Comparison of ENCODE assay signal across 14 cellular contexts in the genomic region with DNA sequence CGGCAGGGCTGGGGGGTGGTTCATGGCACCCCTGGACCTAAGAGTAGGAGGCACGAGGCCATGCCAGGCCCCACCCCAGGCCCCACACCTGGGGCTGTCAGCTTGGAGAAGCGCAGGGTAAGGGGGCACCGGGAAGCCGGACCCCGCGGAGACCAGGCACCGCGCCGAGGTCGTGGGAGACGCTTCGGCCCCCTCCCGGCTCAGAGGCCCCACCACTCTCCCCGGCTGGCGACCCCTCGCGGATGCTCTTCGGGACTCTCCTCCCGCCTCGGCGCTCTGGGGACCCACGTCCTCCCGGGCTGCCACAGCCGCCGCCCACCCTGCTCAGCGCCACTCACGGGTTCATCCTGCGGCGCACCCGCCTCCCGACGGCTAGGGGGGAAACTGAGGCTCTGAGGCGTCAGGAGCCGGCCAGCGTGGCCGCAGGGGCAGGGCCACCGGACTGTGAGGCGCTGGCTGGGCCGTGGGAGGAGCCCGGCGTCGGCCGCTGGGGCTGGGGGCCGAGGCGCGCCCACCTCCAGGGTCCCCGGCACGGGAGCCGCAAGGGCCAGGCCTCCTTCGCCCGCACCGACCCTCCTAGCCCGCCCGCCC.
"Had no signal": no experiment of that assay in that cellular context is flagged by ENCODE, and none has a peak within 500 bp of the region (broad histone marks: within the 10 kb centered on the region; RNA-seq: fewer than 3 reads in every experiment).

No MANE protein-coding gene starts in this region.

- H3K4me3 ChIP-seq: breast epithelium, esophagus squamous epithelium, prostate gland, thyroid gland, vagina had no signal

- H3K27me3 Mint-ChIP-seq: activated CD4-positive, alpha-beta memory T cell treated with anti-CD3 and anti-CD28 coated beads for 36 hours; activated naive CD8-positive, alpha-beta T cell; naive B cell had no signal

- H3K4me1 ChIP-seq: breast epithelium, prostate gland, thyroid gland, vagina had no signal

- H3K27ac ChIP-seq: esophagus squamous epithelium, prostate gland, thyroid gland, vagina had no signal

- H3K36me3 Mint-ChIP-seq: activated CD4-positive, alpha-beta memory T cell treated with anti-CD3 and anti-CD28 coated beads for 36 hours; naive B cell had no signal

- H3K36me3 ChIP-seq: breast epithelium, prostate gland had no signal

- H3K27me3 ChIP-seq: breast epithelium, esophagus squamous epithelium, thyroid gland, vagina had no signal

- H3K9me3 ChIP-seq: breast epithelium, esophagus squamous epithelium, prostate gland, thyroid gland, vagina had no signal

- H3K4me3 Mint-ChIP-seq: activated CD4-positive, alpha-beta memory T cell treated with anti-CD3 and anti-CD28 coated beads for 36 hours; activated naive CD8-positive, alpha-beta T cell; naive B cell had no signal

- H3K9me3 Mint-ChIP-seq: activated CD4-positive, alpha-beta memory T cell treated with anti-CD3 and anti-CD28 coated beads for 36 hours had no signal

- DNase-seq: activated CD4-positive, alpha-beta memory T cell treated with anti-CD3 and anti-CD28 coated beads for 36 hours; activated CD4-positive, CD25-positive, alpha-beta regulatory T cell treated with anti-CD3 and anti-CD28 coated beads, Interleukin-2, amount 50 U/mL, for 72 hours; activated gamma-delta T cell; activated T-cell treated with anti-CD3 and anti-CD28 coated beads, Interleukin-2, amount 50 U/mL, for 48 hours; esophagus squamous epithelium; foreskin fibroblast; midbrain; naive B cell; stimulated activated CD4-positive, alpha-beta T cell treated with anti-CD3 and anti-CD28 coated beads, Interleukin-4, amount 100 ng/mL, for 4 hours; thyroid gland had no signal

- H3K27ac Mint-ChIP-seq: activated CD4-positive, alpha-beta memory T cell treated with anti-CD3 and anti-CD28 coated beads for 36 hours; activated naive CD8-positive, alpha-beta T cell had no signal
